23 cellular contexts compared by ENCODE assay signal in the genomic region with DNA sequence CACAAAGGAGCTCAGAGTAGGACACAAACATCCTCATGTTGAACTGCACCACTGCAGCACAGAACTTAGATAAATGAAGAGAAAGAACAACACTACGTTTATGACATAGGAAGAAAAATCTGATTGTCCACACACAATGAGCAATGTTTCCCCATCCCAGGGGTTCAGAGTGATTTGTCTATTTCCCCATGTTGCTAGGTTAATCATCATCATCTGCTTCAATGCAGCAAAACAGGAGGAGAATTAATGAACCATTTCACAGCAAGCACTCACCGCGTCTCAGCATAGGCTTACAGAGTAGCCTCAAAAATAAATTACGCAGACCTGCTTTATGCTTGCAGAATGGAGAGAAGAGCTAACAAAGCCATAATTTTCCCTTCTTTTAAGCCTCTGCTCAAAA.
A peak's percentile ranks its signal among the peaks of the same experiment; 100 is the strongest.
DNase-seq lines count a peak whose midpoint lies in the region; ATAC-seq and TF ChIP-seq lines count a peak whose summit lies in the region.
"Had no signal": no experiment of that assay in that cellular context is flagged by ENCODE, and none has a peak within 500 bp of the region (broad histone marks: within the 10 kb centered on the region; RNA-seq: fewer than 3 reads in every experiment).

No MANE protein-coding gene starts in this region.

- H3K4me3 ChIP-seq in HCT116 (replicated peaks in 1 of 2; ENCODE audit: low read depth in 1 of 2, low read length in 2 of 2), result no peak overlapping the region
- no peak overlapping the region for H3K4me3 ChIP-seq in endodermal cell (ENCODE audit: low read length)
- H3K4me3 ChIP-seq in coronary artery, result no peak overlapping the region
- no peak overlapping the region for H3K4me3 ChIP-seq in gastrocnemius medialis
- H3K4me3 ChIP-seq: hepatocyte, lung had no signal

- in situ Hi-C loops in gastrocnemius medialis (cut with MboI; ENCODE audit: low sequenced_read_pairs in 4 of 4), result no loop called here

- TF ChIP-seq CTCF in HCT116 (IDR thresholded peaks at IDR 0.05 in 2 of 3, conservative IDR thresholded peaks at IDR 0.05 in 1 of 3; ENCODE audit: borderline replicate concordance in 1 of 3, insufficient read depth in 1 of 3, low read depth in 2 of 3, low read length in 2 of 3) (no peak), endodermal cell (conservative IDR thresholded peaks at IDR 0.05) (no peak), osteocyte (IDR thresholded peaks at IDR 0.05) (no peak), coronary artery (IDR thresholded peaks at IDR 0.05) (no peak), gastrocnemius medialis (IDR thresholded peaks at IDR 0.05 in 4 of 5, conservative IDR thresholded peaks at IDR 0.05 in 1 of 5) (no peak)

- H2AFZ ChIP-seq in HCT116 (ENCODE audit: low read depth, low read length, poor library complexity, severe bottlenecking), result peak overlapping the region; percentile 28
- H2AFZ ChIP-seq: hepatocyte had no signal

- peaks cover 35 to 74% of the 10 kb centered on the region in 2 experiments for H3K4me1 ChIP-seq in HCT116 (ENCODE audit: control insufficient read depth in 1 of 2, insufficient read depth in 2 of 2, low read length in 2 of 2)
- peaks cover 11% of the 10 kb centered on the region for H3K4me1 ChIP-seq in endodermal cell (ENCODE audit: control insufficient read depth, insufficient read depth, low read length)
- no peaks in the 10 kb centered on the region for H3K4me1 ChIP-seq in gastrocnemius medialis

- no peaks in the 10 kb centered on the region for H3K9me3 ChIP-seq in HCT116 (ENCODE audit: control insufficient read depth in 1 of 2, insufficient read depth in 1 of 2, low read depth in 1 of 2, low read length in 2 of 2)
- peaks cover 19% of the 10 kb centered on the region for H3K9me3 ChIP-seq in endodermal cell (ENCODE audit: control insufficient read depth, low read length)
- H3K9me3 ChIP-seq in gastrocnemius medialis, result no peaks in the 10 kb centered on the region

- H3K4me1 Mint-ChIP-seq in endodermal cell (peaks cover 32% of the 10 kb centered on the region), osteocyte (ENCODE audit: unreplicated experiment) (peaks cover 30% of the 10 kb centered on the region)
- H3K4me1 Mint-ChIP-seq: activated CD4-positive, alpha-beta T cell treated with anti-CD3 and anti-CD28 coated beads, Interleukin-2, amount 10 ng/mL, durations not matched to agents 24 days and 14 days; activated naive CD4-positive, alpha-beta T cell treated with anti-CD3 and anti-CD28 coated beads, Interleukin-2, amount 10 ng/mL, durations not matched to agents 7 days and 5 days; IgD-negative memory B cell; immature natural killer cell had no signal

- H3K27ac Mint-ChIP-seq in endodermal cell (no peak overlapping the region), osteocyte (ENCODE audit: unreplicated experiment) (no peak overlapping the region)
- H3K27ac Mint-ChIP-seq: activated CD4-positive, alpha-beta T cell treated with anti-CD3 and anti-CD28 coated beads, Interleukin-2, amount 10 ng/mL, durations not matched to agents 24 days and 14 days; activated naive CD4-positive, alpha-beta T cell treated with anti-CD3 and anti-CD28 coated beads, Interleukin-2, amount 10 ng/mL, durations not matched to agents 7 days and 5 days; activated T-cell treated with anti-CD3 and anti-CD28 coated beads, Interleukin-2, amount 50 U/mL, for 72 hours; IgD-negative memory B cell; immature natural killer cell; T-helper 1 cell treated with Interleukin-12 subunit alpha and Interleukin-12 subunit beta and Interleukin-4 antibody, amounts not matched to agents 30 μg/mL and 1 μg/mL, for 36 hours had no signal

- DNase-seq in HCT116 (ENCODE audit: low read depth, low spot score), result no peak
- DNase-seq in NCI-H345 (lab: John Stamatoyannopoulos, UW), result peak; percentile 84
- peak; percentile 2 for DNase-seq in endodermal cell
- DNase-seq in osteocyte (ENCODE audit: extremely low spot score, unreplicated experiment), result peak; percentile 5
- no peak for DNase-seq in coronary artery (ENCODE audit: low spot score)
- DNase-seq in gastrocnemius medialis, result no peak
- DNase-seq: activated CD4-positive, alpha-beta T cell treated with anti-CD3 and anti-CD28 coated beads, Interleukin-2, amount 10 ng/mL, durations not matched to agents 24 days and 14 days; activated naive CD4-positive, alpha-beta T cell treated with anti-CD3 and anti-CD28 coated beads, Interleukin-2, amount 10 ng/mL, durations not matched to agents 7 days and 5 days; activated T-cell treated with anti-CD3 and anti-CD28 coated beads, Interleukin-2, amount 50 U/mL, for 72 hours; AML-193; anterior cingulate cortex; central memory CD4-positive, alpha-beta T cell; foreskin keratinocyte; GOT3; immature natural killer cell; NCI-H226; stimulated activated CD4-positive, alpha-beta T cell treated with anti-CD3 and anti-CD28 coated beads, Interleukin-4, amount 100 ng/mL, for 24 hours; stimulated activated naive CD4-positive, alpha-beta T cell treated with Interleukin-2 at 50 U/mL for 16 hours had no signal

- BruUV-seq in HCT116 (replicated peaks; lab: Mats Ljungman, UMichigan), result no TSS peak

- peaks cover 9% of the 10 kb centered on the region for H3K9me3 Mint-ChIP-seq in endodermal cell
- H3K9me3 Mint-ChIP-seq in osteocyte (ENCODE audit: unreplicated experiment), result peaks cover 3% of the 10 kb centered on the region
- H3K9me3 Mint-ChIP-seq: activated CD4-positive, alpha-beta T cell treated with anti-CD3 and anti-CD28 coated beads, Interleukin-2, amount 10 ng/mL, durations not matched to agents 24 days and 14 days; activated naive CD4-positive, alpha-beta T cell treated with anti-CD3 and anti-CD28 coated beads, Interleukin-2, amount 10 ng/mL, durations not matched to agents 7 days and 5 days; T-helper 1 cell treated with Interleukin-12 subunit alpha and Interleukin-12 subunit beta and Interleukin-4 antibody, amounts not matched to agents 30 μg/mL and 1 μg/mL, for 36 hours had no signal

- no peaks in the 10 kb centered on the region for H3K36me3 Mint-ChIP-seq in endodermal cell (ENCODE audit: low read depth)
- no peaks in the 10 kb centered on the region for H3K36me3 Mint-ChIP-seq in osteocyte (ENCODE audit: unreplicated experiment)
- H3K36me3 Mint-ChIP-seq: activated naive CD4-positive, alpha-beta T cell treated with anti-CD3 and anti-CD28 coated beads, Interleukin-2, amount 10 ng/mL, durations not matched to agents 7 days and 5 days; IgD-negative memory B cell; immature natural killer cell had no signal

- no peak for TF ChIP-seq POLR2A in HCT116 (IDR thresholded peaks at IDR 0.05; ENCODE audit: borderline replicate concordance, extremely low read depth, insufficient read depth, insufficient read length)
- TF ChIP-seq POLR2A in gastrocnemius medialis (IDR thresholded peaks at IDR 0.05), result no peak

- no peak overlapping the region for H3K27ac ChIP-seq in HCT116 (ENCODE audit: low read depth, low read length)
- peak overlapping the region; percentile 16 for H3K27ac ChIP-seq in endodermal cell (ENCODE audit: low read depth, low read length)
- no peak overlapping the region for H3K27ac ChIP-seq in coronary artery
- H3K27ac ChIP-seq in gastrocnemius medialis, result no peak overlapping the region
- H3K27ac ChIP-seq: foreskin keratinocyte had no signal

- 92 to 98% methylated on average over 4 of the region's 4 CpGs for WGBS in endodermal cell (ENCODE audit: insufficient coverage in 1 of 2, insufficient read length in 1 of 2), 2 experiments

- RAD21 ChIA-PET in HCT116 (lab: Charles Lee; ENCODE audit: low non-redundant PET in 1 of 2, low total read pairs in 2 of 2, uncharacterized antibody in 2 of 2, unreplicated experiment in 2 of 2), result interaction anchor here in 1 of 2 experiments (1.3 kb wide), 1 partner anchor 8 kb away, joined by 3 read pairs; no protein-coding TSS in a partner anchor

- H3K4me2 ChIP-seq in HCT116 (ENCODE audit: low read length), result peak overlapping the region; percentile 75; the same call in 1 of the 2 replicates
- H3K4me2 ChIP-seq: hepatocyte had no signal

- CTCF ChIA-PET in HCT116 (lab: Charles Lee), result interaction anchor here (1.6 kb wide), 1 partner anchor 12 kb away, joined by 4 read pairs; no protein-coding TSS in a partner anchor

- H3K9me2 ChIP-seq in HCT116 (ENCODE audit: insufficient read depth), result no peaks in the 10 kb centered on the region

- H4K20me1 ChIP-seq in HCT116 (ENCODE audit: insufficient read depth), result no peaks in the 10 kb centered on the region

- intact Hi-C loops in HCT116 (cut with micrococcal nuclease), result no loop called here
- intact Hi-C loops in gastrocnemius medialis (cut with DNase I; ENCODE audit: low total_unique reads), result no loop called here

- H3K79me2 ChIP-seq in HCT116 (ENCODE audit: insufficient read depth, low read length), result no peaks in the 10 kb centered on the region
- H3K79me2 ChIP-seq: hepatocyte had no signal

- H3K27me3 Mint-ChIP-seq in endodermal cell (ENCODE audit: insufficient read depth), result no peaks in the 10 kb centered on the region
- no peaks in the 10 kb centered on the region for H3K27me3 Mint-ChIP-seq in osteocyte (ENCODE audit: unreplicated experiment)
- H3K27me3 Mint-ChIP-seq: activated naive CD4-positive, alpha-beta T cell treated with anti-CD3 and anti-CD28 coated beads, Interleukin-2, amount 10 ng/mL, durations not matched to agents 7 days and 5 days; IgD-negative memory B cell had no signal

- H3K36me3 ChIP-seq in HCT116 (ENCODE audit: control insufficient read depth in 1 of 2, insufficient read depth in 2 of 2, low read length in 2 of 2), result no peaks in the 10 kb centered on the region; a peak in 1 of 4 replicates
- H3K36me3 ChIP-seq in endodermal cell (ENCODE audit: control insufficient read depth, insufficient read depth, low read length), result no peaks in the 10 kb centered on the region
- H3K36me3 ChIP-seq in gastrocnemius medialis, result no peaks in the 10 kb centered on the region

- TF ChIP-seq RAD21 in HCT116 (IDR thresholded peaks at IDR 0.05; ENCODE audit: low read depth), result no peak

- no peak for ATAC-seq in HCT116
- no peak for ATAC-seq in HG03097 (IDR thresholded peaks at IDR 0.05; ENCODE audit: low FRiP score, unreplicated experiment)
- no peak for ATAC-seq in gastrocnemius medialis
- ATAC-seq: activated T-cell treated with anti-CD3 and anti-CD28 coated beads, Interleukin-2, amount 50 U/mL, for 72 hours; foreskin keratinocyte had no signal

- H3K4me3 Mint-ChIP-seq in endodermal cell (no peak overlapping the region), osteocyte (ENCODE audit: unreplicated experiment) (no peak overlapping the region)
- H3K4me3 Mint-ChIP-seq: activated CD4-positive, alpha-beta T cell treated with anti-CD3 and anti-CD28 coated beads, Interleukin-2, amount 10 ng/mL, durations not matched to agents 24 days and 14 days; activated naive CD4-positive, alpha-beta T cell treated with anti-CD3 and anti-CD28 coated beads, Interleukin-2, amount 10 ng/mL, durations not matched to agents 7 days and 5 days; activated T-cell treated with anti-CD3 and anti-CD28 coated beads, Interleukin-2, amount 50 U/mL, for 72 hours; IgD-negative memory B cell; immature natural killer cell; T-helper 1 cell treated with Interleukin-12 subunit alpha and Interleukin-12 subunit beta and Interleukin-4 antibody, amounts not matched to agents 30 μg/mL and 1 μg/mL, for 36 hours had no signal

- H3K9ac ChIP-seq in HCT116 (ENCODE audit: low read length) (no peak overlapping the region), endodermal cell (ENCODE audit: extremely low read depth, low read length, poor library complexity, severe bottlenecking) (no peak overlapping the region)

- POLR2A ChIA-PET in HCT116 (lab: Charles Lee), result no interaction called here

- no peaks in the 10 kb centered on the region for H3K27me3 ChIP-seq in HCT116 (ENCODE audit: insufficient read depth, low read length)
- H3K27me3 ChIP-seq in endodermal cell (ENCODE audit: control insufficient read depth, insufficient read depth, low read length, poor library complexity, severe bottlenecking), result no peaks in the 10 kb centered on the region
- H3K27me3 ChIP-seq in gastrocnemius medialis, result no peaks in the 10 kb centered on the region
- H3K27me3 ChIP-seq: foreskin keratinocyte, hepatocyte had no signal

Comparison
In these comparisons a context has a peak if more than half of its experiments do, and no peak if none do; other contexts are left out.
1. DNase-seq: peak in NCI-H345 (single experiment), endodermal cell (single experiment) and osteocyte (single experiment); none in HCT116 (single experiment), coronary artery (single experiment) and gastrocnemius medialis (0 of 2).